In the genomic region with DNA sequence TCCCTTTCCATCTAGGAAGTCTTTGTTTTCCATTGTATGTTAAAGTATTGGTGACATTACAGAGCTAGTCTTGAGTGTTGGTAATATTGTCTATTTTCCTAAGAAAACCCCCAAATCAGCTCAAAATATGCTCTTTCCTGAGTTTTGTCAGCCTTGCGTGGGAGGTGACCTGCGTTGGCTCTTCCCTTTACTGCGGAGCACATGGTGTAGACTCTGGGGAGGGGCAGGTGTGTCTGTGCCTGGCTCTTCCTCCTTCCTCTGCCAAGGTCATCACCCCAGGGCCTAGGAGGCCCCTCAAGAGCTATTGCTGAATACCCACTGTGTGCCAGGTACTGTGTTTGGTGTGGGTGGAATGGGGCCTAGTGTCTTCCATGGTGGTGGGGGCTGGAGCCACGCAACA, we compare ENCODE assay signal across 6 cellular contexts. TPM values are rescaled to one million over a fixed set of nuclear protein-coding genes. Genes with fewer than 3 reads are reported as not detected.
"Had no signal": no experiment of that assay in that cellular context is flagged by ENCODE, and none has a peak within 500 bp of the region (broad histone marks: within the 10 kb centered on the region; RNA-seq: fewer than 3 reads in every experiment).

No MANE protein-coding gene starts in this region.

- H3K4me3 Mint-ChIP-seq: GM23338, H9 had no signal

- ATAC-seq: GM23338, K562 had no signal

- H3K4me3 ChIP-seq: GM23338, K562 had no signal

- H3K9me3 Mint-ChIP-seq: GM23338, H9 had no signal

- H3K27ac Mint-ChIP-seq: GM23338, H9 had no signal

- DNase-seq: H9, HCEC 1CT, IMR-90 had no signal

RNA-seq across cellular contexts. Expression of a gene that starts 33.4 kb away (rescaled TPM):
- total RNA-seq: HT-29, IMR-90 had no signal
